In the genomic region with DNA sequence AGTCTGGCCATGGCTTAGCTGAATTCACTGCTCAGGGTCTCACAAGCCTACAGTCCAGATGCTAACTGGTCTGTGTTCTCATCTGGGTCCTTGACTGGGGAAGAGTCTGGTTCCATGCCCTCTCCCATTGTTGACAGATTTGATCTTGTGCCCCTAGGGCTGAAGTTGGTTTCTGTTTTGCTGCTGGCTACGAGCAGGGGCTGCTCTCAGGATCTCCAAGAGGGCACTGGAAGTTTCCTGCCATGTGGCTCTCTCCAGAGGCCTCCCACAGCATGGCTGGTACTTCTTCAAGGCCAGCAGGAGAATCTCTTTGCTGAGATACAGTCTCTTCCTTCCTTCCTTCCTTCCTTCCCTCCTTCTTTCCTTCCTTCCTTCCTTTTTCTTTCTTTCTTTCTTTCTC, we compare ENCODE assay signal across 18 cellular contexts.
"Had no signal": no experiment of that assay in that cellular context is flagged by ENCODE, and none has a peak within 500 bp of the region (broad histone marks: within the 10 kb centered on the region; RNA-seq: fewer than 3 reads in every experiment).

No MANE protein-coding gene starts in this region.

- ATAC-seq: esophagus mucosa, heart right ventricle, natural killer cell had no signal

- H3K27ac Mint-ChIP-seq: mesothelial cell of epicardium, natural killer cell, type B pancreatic cell had no signal

- H3K4me3 Mint-ChIP-seq: mesothelial cell of epicardium, natural killer cell, neural crest cell, type B pancreatic cell had no signal

- DNase-seq: cortex of kidney; dorsolateral prefrontal cortex; effector CD8-positive, alpha-beta T cell; heart right ventricle; hypothalamus; kidney glomerular epithelial cell; natural killer cell; ovary; sigmoid colon; stimulated activated CD4-positive, alpha-beta T cell treated with anti-CD3 and anti-CD28 coated beads, Interleukin-2, amount 100 ng/mL, for 24 hours; stimulated activated CD4-positive, alpha-beta T cell treated with anti-CD3 and anti-CD28 coated beads, Interleukin-4, amount 100 ng/mL, for 4 hours; stimulated activated naive CD4-positive, alpha-beta T cell treated with Interleukin-2 at 50 U/mL for 16 hours had no signal

- H3K27me3 Mint-ChIP-seq: type B pancreatic cell had no signal

- H3K9me3 Mint-ChIP-seq: mesothelial cell of epicardium, natural killer cell, neural crest cell had no signal

- H3K36me3 Mint-ChIP-seq: mesothelial cell of epicardium, natural killer cell, type B pancreatic cell had no signal

- H3K4me1 ChIP-seq: heart right ventricle, right atrium auricular region, sigmoid colon had no signal

- H3K27ac ChIP-seq: dorsolateral prefrontal cortex, heart right ventricle, ovary, right atrium auricular region, sigmoid colon, skin epidermis had no signal

- H3K27me3 ChIP-seq: ovary, right atrium auricular region, sigmoid colon had no signal

- H3K36me3 ChIP-seq: heart right ventricle, ovary, right atrium auricular region, sigmoid colon had no signal

- H3K9me3 ChIP-seq: heart right ventricle, ovary, right atrium auricular region, sigmoid colon had no signal

- H3K4me3 ChIP-seq: dorsolateral prefrontal cortex, heart right ventricle, ovary, right atrium auricular region, sigmoid colon, skin epidermis had no signal

- H3K4me1 Mint-ChIP-seq: neural crest cell had no signal
